ENCODE assay signal across 27 cellular contexts in genomic region chr18:70166668-70167067, GRCh38. TPM values are rescaled to one million over a fixed set of nuclear protein-coding genes. Genes with fewer than 3 reads are reported as not detected.
DNase-seq lines count a peak whose midpoint lies in the region; ATAC-seq and TF ChIP-seq lines count a peak whose summit lies in the region.
"Had no signal": no experiment of that assay in that cellular context is flagged by ENCODE, and none has a peak within 500 bp of the region (broad histone marks: within the 10 kb centered on the region; RNA-seq: fewer than 3 reads in every experiment).

No MANE protein-coding gene starts in this region.

- H3K27me3 ChIP-seq in KMS-11 (ENCODE audit: insufficient read depth, low read depth) = no peaks in the 10 kb centered on the region
- no peaks in the 10 kb centered on the region for H3K27me3 ChIP-seq in spleen (replicated peaks in 1 of 7)
- no peaks in the 10 kb centered on the region for H3K27me3 ChIP-seq in CD4-positive, alpha-beta T cell (ENCODE audit: control insufficient read depth, insufficient read depth, low read length)
- H3K27me3 ChIP-seq: brain microvascular endothelial cell, MG63, stomach, thyroid gland had no signal

- no peak overlapping the region for H3K4me3 ChIP-seq in KMS-11 (IDR thresholded peaks at IDR 0.05; ENCODE audit: insufficient read depth, low read depth, low read length)
- peak overlapping the region in 2 of 8 donors; percentile 1 to 4 for H3K4me3 ChIP-seq in spleen
- H3K4me3 ChIP-seq: HAP-1, K562, MG63, skin epidermis, stomach, thyroid gland had no signal

- peaks cover 8% of the 10 kb centered on the region for H3K36me3 Mint-ChIP-seq in central memory CD8-positive, alpha-beta T cell (ENCODE audit: insufficient read depth)
- H3K36me3 Mint-ChIP-seq in CD4-positive, alpha-beta T cell (ENCODE audit: low read depth) = peaks cover 65% of the 10 kb centered on the region

- DNase-seq in central memory CD8-positive, alpha-beta T cell (ENCODE audit: low spot score in 2 of 2) = no peak
- DNase-seq in left lobe of liver (ENCODE audit: low spot score) (no peak), spleen (no peak), SW480 (ENCODE audit: low spot score) (no peak), T1000 (lab: John Stamatoyannopoulos, UW) (no peak)
- no peak for DNase-seq in CD4-positive, alpha-beta T cell
- DNase-seq: activated CD4-positive, alpha-beta T cell treated with anti-CD3 and anti-CD28 coated beads for 4 hours; activated naive CD4-positive, alpha-beta T cell treated with anti-CD3 and anti-CD28 coated beads for 36 hours; activated T-cell treated with anti-CD3 and anti-CD28 coated beads, Interleukin-2, amount 50 U/mL, for 48 hours; brain microvascular endothelial cell; CD4-positive, alpha-beta memory T cell; DMS153; MG63; NCI-H2029 treated with DMSO at 0.1 percent for 48 hours; NCI-H226; nucleus accumbens; stimulated activated CD4-positive, alpha-beta T cell treated with anti-CD3 and anti-CD28 coated beads, Interleukin-1b, Interleukin-23, amount 100 ng/mL, for 48 hours; stimulated activated CD8-positive, alpha-beta memory T cell treated with anti-CD3 and anti-CD28 coated beads, Interleukin-4, amount 100 ng/mL, for 48 hours; stomach; T-helper 17 cell; thyroid gland had no signal

- no peak overlapping the region for H3K9ac ChIP-seq in KMS-11

- WGBS in spleen, 5 donors = 54 to 62% (median 60%) methylated on average over 3 of the region's 3 CpGs

- no peak for ATAC-seq in central memory CD8-positive, alpha-beta T cell (replicated peaks; ENCODE audit: extremely low read depth, poor library complexity, severe bottlenecking)
- ATAC-seq in left lobe of liver (peak; percentile 31), GM21526 (IDR thresholded peaks at IDR 0.05; ENCODE audit: low FRiP score, unreplicated experiment) (no peak)
- no peak for ATAC-seq in CD4-positive, alpha-beta T cell (ENCODE audit: poor library complexity)
- ATAC-seq: K562, T-helper 17 cell had no signal

- H3K9me3 ChIP-seq in spleen = no peaks in the 10 kb centered on the region
- no peaks in the 10 kb centered on the region for H3K9me3 ChIP-seq in CD4-positive, alpha-beta T cell (ENCODE audit: control insufficient read depth, low read length)
- H3K9me3 ChIP-seq: HAP-1, MG63, stomach, thyroid gland had no signal

- H3K27ac ChIP-seq in KMS-11 (no peak overlapping the region), spleen (peak overlapping the region in 6 of 8 donors; percentile 24 to 62 (median 36))
- no peak overlapping the region for H3K27ac ChIP-seq in CD4-positive, alpha-beta T cell (ENCODE audit: low read depth, low read length)
- H3K27ac ChIP-seq: brain microvascular endothelial cell, stomach, thyroid gland had no signal

- intact Hi-C loops in spleen (cut with DNase I; ENCODE audit: low total_unique reads) = no loop called here
- intact Hi-C loops in CD4-positive, alpha-beta T cell (cut with DNase I, micrococcal nuclease) = no loop called here

- H3K36me3 ChIP-seq in KMS-11 (ENCODE audit: insufficient read depth) = no peaks in the 10 kb centered on the region; the same call in 1 of the 2 replicates
- peaks cover 0 to 46% (median 12%) of the 10 kb centered on the region in 6 donors for H3K36me3 ChIP-seq in spleen
- H3K36me3 ChIP-seq: brain microvascular endothelial cell, thyroid gland had no signal

- peak overlapping the region; percentile 52 for H3K27ac Mint-ChIP-seq in central memory CD8-positive, alpha-beta T cell (ENCODE audit: low read depth)
- H3K27ac Mint-ChIP-seq in CD4-positive, alpha-beta T cell = no peak overlapping the region
- H3K27ac Mint-ChIP-seq: activated naive CD4-positive, alpha-beta T cell treated with anti-CD3 and anti-CD28 coated beads for 36 hours; memory B cell had no signal

- H4K20me1 ChIP-seq in KMS-11 (ENCODE audit: insufficient read depth) = no peaks in the 10 kb centered on the region

- H2AFZ ChIP-seq in KMS-11 (ENCODE audit: low read depth) = no peak overlapping the region

- H3K4me1 ChIP-seq in KMS-11 (ENCODE audit: low read depth, poor library complexity, severe bottlenecking) = peaks cover 47% of the 10 kb centered on the region
- H3K4me1 ChIP-seq in spleen = peaks cover 0 to 7% (median 2%) of the 10 kb centered on the region in 6 donors
- H3K4me1 ChIP-seq: HAP-1, stomach, thyroid gland had no signal

- CTCF ChIA-PET in CD4-positive, alpha-beta T cell (lab: Charles Lee) = no interaction called here

- POLR2A ChIA-PET in CD4-positive, alpha-beta T cell (lab: Charles Lee) = no interaction called here

- H3K4me2 ChIP-seq in KMS-11 = peak overlapping the region; percentile 51

- no peak for TF ChIP-seq POLR2A in spleen (IDR thresholded peaks at IDR 0.05)

- peaks cover 14% of the 10 kb centered on the region; the same call in 1 of the 2 replicates for H3K79me2 ChIP-seq in KMS-11 (ENCODE audit: insufficient read depth, low read depth)

- H3K4me3 Mint-ChIP-seq in central memory CD8-positive, alpha-beta T cell = no peak overlapping the region
- H3K4me3 Mint-ChIP-seq in CD4-positive, alpha-beta T cell = no peak overlapping the region
- H3K4me3 Mint-ChIP-seq: activated naive CD4-positive, alpha-beta T cell treated with anti-CD3 and anti-CD28 coated beads for 36 hours; memory B cell; T-helper 17 cell had no signal

- TF ChIP-seq CTCF in KMS-11 (conservative IDR thresholded peaks at IDR 0.05; ENCODE audit: low read depth, low read length) (no peak), spleen (IDR thresholded peaks at IDR 0.05 in 8 of 11, conservative IDR thresholded peaks at IDR 0.05 in 3 of 11) (no peak)
- TF ChIP-seq CTCF in CD4-positive, alpha-beta T cell (IDR thresholded peaks at IDR 0.05) = no peak

- H3K27me3 Mint-ChIP-seq in central memory CD8-positive, alpha-beta T cell = no peaks in the 10 kb centered on the region
- H3K27me3 Mint-ChIP-seq in CD4-positive, alpha-beta T cell = no peaks in the 10 kb centered on the region
- H3K27me3 Mint-ChIP-seq: CD4-positive, alpha-beta memory T cell; memory B cell; T-helper 17 cell had no signal

- H3K4me1 Mint-ChIP-seq in central memory CD8-positive, alpha-beta T cell = peaks cover 1% of the 10 kb centered on the region
- peaks cover 4% of the 10 kb centered on the region for H3K4me1 Mint-ChIP-seq in CD4-positive, alpha-beta T cell (ENCODE audit: low read depth)
- H3K4me1 Mint-ChIP-seq: memory B cell had no signal

- H3K9me3 Mint-ChIP-seq in central memory CD8-positive, alpha-beta T cell = no peaks in the 10 kb centered on the region
- no peaks in the 10 kb centered on the region for H3K9me3 Mint-ChIP-seq in CD4-positive, alpha-beta T cell
- H3K9me3 Mint-ChIP-seq: CD4-positive, alpha-beta memory T cell; memory B cell had no signal

RNA-seq across cellular contexts. Expression of gene RTTN, which starts 38.8 kb away (rescaled TPM):
- total RNA-seq in left lobe of liver (6.6 TPM), spleen (10 to 100 TPM; 14.6 to 32.3 (median 26.4) TPM)
- polyA plus RNA-seq in spleen = 1 to 10 TPM; 4.0 to 4.9 (median 4.2) TPM
- 10 to 100 TPM; 21.4 to 25.5 TPM for total RNA-seq in CD4-positive, alpha-beta T cell

Comparison
In these comparisons a context has a peak if more than half of its experiments do, and no peak if none do; other contexts are left out.
1. H3K27ac ChIP-seq: peak in spleen (6 of 8); none in KMS-11 (single experiment) and CD4-positive, alpha-beta T cell (single experiment).